ENCODE assay signal across 24 cellular contexts in genomic region chr5:144864113-144864512, GRCh38.
DNase-seq lines count a peak whose midpoint lies in the region; ATAC-seq and TF ChIP-seq lines count a peak whose summit lies in the region.
"Had no signal": no experiment of that assay in that cellular context is flagged by ENCODE, and none has a peak within 500 bp of the region (broad histone marks: within the 10 kb centered on the region; RNA-seq: fewer than 3 reads in every experiment).

No MANE protein-coding gene starts in this region.

- H3K36me3 ChIP-seq in SK-N-SH (replicated peaks in 1 of 2; ENCODE audit: control insufficient read depth in 1 of 2, insufficient read depth in 2 of 2, low read length in 1 of 2): no peaks in the 10 kb centered on the region
- H3K36me3 ChIP-seq: colonic mucosa, neutrophil, suprapubic skin, uterus had no signal

- H3K27me3 Mint-ChIP-seq in stimulated activated naive CD8-positive, alpha-beta T cell treated with anti-CD3 and anti-CD28 coated beads, Interleukin-15, amount 100 ng/mL, for 72 hours: no peaks in the 10 kb centered on the region
- H3K27me3 Mint-ChIP-seq: activated T-helper 17 cell treated with anti-CD3 and anti-CD28 coated beads, Interleukin-2, amount 50 U/mL, for 72 hours; brain; CD4-positive, CD25-positive, alpha-beta regulatory T cell had no signal

- CTCF ChIA-PET in SK-N-SH (lab: Yijun Ruan, JAX): interaction anchor here (0.8 to 1.1 kb wide), 2 partner anchors 9 to 10 kb away, joined by 3 read pairs; no protein-coding TSS in a partner anchor

- H3K9me3 ChIP-seq in SK-N-SH: no peaks in the 10 kb centered on the region
- H3K9me3 ChIP-seq: colonic mucosa, neutrophil, suprapubic skin, uterus had no signal

- no peak overlapping the region for H3K27ac ChIP-seq in SK-N-SH (ENCODE audit: low read depth in 2 of 2, low read length in 1 of 2)
- H3K27ac ChIP-seq: colonic mucosa, GM23248, neutrophil, suprapubic skin, uterus had no signal

- no peak for TF ChIP-seq CTCF in SK-N-SH (IDR thresholded peaks at IDR 0.05)

- ATAC-seq in SK-N-SH treated with all-trans-retinoic acid at 6 μM for 48 hours (no peak), GM18868 (IDR thresholded peaks at IDR 0.05; ENCODE audit: unreplicated experiment) (no peak)
- ATAC-seq in stimulated activated naive CD8-positive, alpha-beta T cell treated with anti-CD3 and anti-CD28 coated beads, Interleukin-15, amount 100 ng/mL, for 72 hours: no peak
- ATAC-seq: activated T-helper 17 cell treated with anti-CD3 and anti-CD28 coated beads, Interleukin-2, amount 50 U/mL, for 72 hours; Panc1 had no signal

- peaks cover 4 to 8% of the 10 kb centered on the region in 2 donors for H3K9me3 Mint-ChIP-seq in stimulated activated naive CD8-positive, alpha-beta T cell treated with anti-CD3 and anti-CD28 coated beads, Interleukin-15, amount 100 ng/mL, for 72 hours
- H3K9me3 Mint-ChIP-seq: brain, endodermal cell had no signal

- H3F3A ChIP-seq in SK-N-SH (replicated peaks; ENCODE audit: insufficient read depth): no peaks in the 10 kb centered on the region

- H2AFZ ChIP-seq in SK-N-SH (ENCODE audit: low read depth): no peak overlapping the region
- H2AFZ ChIP-seq: GM23248 had no signal

- no peaks in the 10 kb centered on the region for H3K27me3 ChIP-seq in SK-N-SH (ENCODE audit: insufficient read depth)
- H3K27me3 ChIP-seq: colonic mucosa, neutrophil, suprapubic skin, uterus had no signal

- no peak for TF ChIP-seq EP300 in SK-N-SH (IDR thresholded peaks at IDR 0.05; ENCODE audit: borderline replicate concordance in 1 of 2, low read depth in 1 of 2, low read length in 1 of 2)

- POLR2A ChIA-PET in SK-N-SH (lab: Yijun Ruan, JAX): no interaction called here

- H3K4me1 ChIP-seq in SK-N-SH (ENCODE audit: control insufficient read depth in 1 of 2, insufficient read depth in 2 of 2, low read depth in 1 of 2, low read length in 1 of 2): no peaks in the 10 kb centered on the region
- H3K4me1 ChIP-seq: colonic mucosa, suprapubic skin, uterus had no signal

- no peaks in the 10 kb centered on the region for H3K4me1 Mint-ChIP-seq in stimulated activated naive CD8-positive, alpha-beta T cell treated with anti-CD3 and anti-CD28 coated beads, Interleukin-15, amount 100 ng/mL, for 72 hours
- H3K4me1 Mint-ChIP-seq: activated T-helper 17 cell treated with anti-CD3 and anti-CD28 coated beads, Interleukin-2, amount 50 U/mL, for 72 hours; brain; CD4-positive, CD25-positive, alpha-beta regulatory T cell had no signal

- H4K20me1 ChIP-seq in SK-N-SH (ENCODE audit: insufficient read depth): no peaks in the 10 kb centered on the region

- no peak for TF ChIP-seq RAD21 in SK-N-SH (IDR thresholded peaks at IDR 0.05; ENCODE audit: low read length)

- H3K4me3 ChIP-seq in SK-N-SH (ENCODE audit: low read depth in 2 of 2, low read length in 1 of 2): no peak overlapping the region
- H3K4me3 ChIP-seq: colonic mucosa, GM23248, suprapubic skin, uterus had no signal

- H3K4me3 Mint-ChIP-seq in stimulated activated naive CD8-positive, alpha-beta T cell treated with anti-CD3 and anti-CD28 coated beads, Interleukin-15, amount 100 ng/mL, for 72 hours: no peak overlapping the region
- H3K4me3 Mint-ChIP-seq: activated T-helper 17 cell treated with anti-CD3 and anti-CD28 coated beads, Interleukin-2, amount 50 U/mL, for 72 hours; brain; CD4-positive, CD25-positive, alpha-beta regulatory T cell; endodermal cell had no signal

- H3K9ac ChIP-seq in SK-N-SH: no peak overlapping the region
- H3K9ac ChIP-seq: GM23248 had no signal

- no peak overlapping the region for H3K4me2 ChIP-seq in SK-N-SH

- DNase-seq in SK-N-SH: no peak
- DNase-seq in NCI-H1105 treated with DMSO at 0.1 percent for 48 hours (lab: John Stamatoyannopoulos, UW): peak; percentile 60
- peak; percentile 76 for DNase-seq in SK-N-DZ (ENCODE audit: low spot score)
- no peak for DNase-seq in pons (ENCODE audit: low spot score)
- DNase-seq in stimulated activated naive CD8-positive, alpha-beta T cell treated with anti-CD3 and anti-CD28 coated beads, Interleukin-15, amount 100 ng/mL, for 72 hours: no peak
- no peak for DNase-seq in SIG-M5 treated with dmso at 0.1 percent for 504 hours (lab: John Stamatoyannopoulos, UW; ENCODE audit: unreplicated experiment)
- DNase-seq: ACHN; CD4-positive, CD25-positive, alpha-beta regulatory T cell; colonic mucosa; endodermal cell; GM23248; NCI-H1694; NCI-H526 treated with DMSO at 0.1 percent for 48 hours; stimulated activated CD4-positive, alpha-beta T cell treated with anti-CD3 and anti-CD28 coated beads, Interleukin-12 subunit alpha, Interleukin-12 subunit beta, amount 100 ng/mL, for 4 hours; stimulated activated CD8-positive, alpha-beta memory T cell treated with anti-CD3 and anti-CD28 coated beads, Interleukin-4, amount 100 ng/mL, for 48 hours; T1000; uterus had no signal

- no peaks in the 10 kb centered on the region for H3K79me2 ChIP-seq in SK-N-SH (ENCODE audit: insufficient read depth)

- H3K9me2 ChIP-seq in SK-N-SH: no peaks in the 10 kb centered on the region

- H3K27ac Mint-ChIP-seq in stimulated activated naive CD8-positive, alpha-beta T cell treated with anti-CD3 and anti-CD28 coated beads, Interleukin-15, amount 100 ng/mL, for 72 hours: no peak overlapping the region
- H3K27ac Mint-ChIP-seq: activated T-helper 17 cell treated with anti-CD3 and anti-CD28 coated beads, Interleukin-2, amount 50 U/mL, for 72 hours; brain; CD4-positive, CD25-positive, alpha-beta regulatory T cell; endodermal cell had no signal

TF ChIP-seq in SK-N-SH treated with all-trans-retinoic acid at 6 μM for 48 hours, 23 proteins besides CTCF, POLR2A, EP300 and RAD21:
- TF ChIP-seq GLIS3 (CRISPR knock-in tag; IDR thresholded peaks at IDR 0.05) (no peak), ZFP3 (CRISPR knock-in tag; IDR thresholded peaks at IDR 0.05) (no peak), TCF4 (CRISPR knock-in tag; IDR thresholded peaks at IDR 0.05; ENCODE audit: borderline replicate concordance) (no peak), ZFP30 (CRISPR knock-in tag; IDR thresholded peaks at IDR 0.05) (no peak), SNAI2 (CRISPR knock-in tag; IDR thresholded peaks at IDR 0.05) (0 out of 2 replicates have a peak, but pooled peaks have one; percentile 29), ISL1 (CRISPR knock-in tag; IDR thresholded peaks at IDR 0.05) (peak; percentile 38; the same call in 1 of the 2 replicates)

TF ChIP-seq in SK-N-SH, 30 proteins besides CTCF, POLR2A, EP300 and RAD21:
- no peak for TF ChIP-seq SMC3 (IDR thresholded peaks at IDR 0.05; ENCODE audit: low read depth, low read length)
- TF ChIP-seq ELF1 (IDR thresholded peaks at IDR 0.05): no peak
- TF ChIP-seq POLR2AphosphoS5 (IDR thresholded peaks at IDR 0.05; ENCODE audit: low read depth, low read length): no peak
- no peak for TF ChIP-seq SIN3A (IDR thresholded peaks at IDR 0.05; ENCODE audit: borderline replicate concordance, low read depth, low read length)
- TF ChIP-seq TEAD4 (IDR thresholded peaks at IDR 0.05; ENCODE audit: borderline replicate concordance, insufficient read depth): no peak
- TF ChIP-seq MXI1 (IDR thresholded peaks at IDR 0.05; ENCODE audit: low read depth, low read length): no peak
- TF ChIP-seq RCOR1 (IDR thresholded peaks at IDR 0.05; ENCODE audit: low read length): no peak
- no peak for TF ChIP-seq RFX5 (IDR thresholded peaks at IDR 0.05; ENCODE audit: low read length)
- no peak for TF ChIP-seq GABPA (IDR thresholded peaks at IDR 0.05; ENCODE audit: low read depth)
- TF ChIP-seq YY1 (IDR thresholded peaks at IDR 0.05; ENCODE audit: low read depth): no peak
- TF ChIP-seq FOXM1 (IDR thresholded peaks at IDR 0.05; ENCODE audit: low read depth): no peak
- TF ChIP-seq MEF2A (IDR thresholded peaks at IDR 0.05; ENCODE audit: borderline replicate concordance, low read depth): no peak
- no peak for TF ChIP-seq CHD2 (IDR thresholded peaks at IDR 0.05; ENCODE audit: low read length, partially characterized antibody)
- TF ChIP-seq USF1 (IDR thresholded peaks at IDR 0.05; ENCODE audit: borderline replicate concordance, low read depth): no peak
- no peak for TF ChIP-seq ZBTB33 (IDR thresholded peaks at IDR 0.05; ENCODE audit: borderline replicate concordance, low read depth)
TF ChIP-seq in SK-N-SH: peak in this region for 0.

Comparison
In these comparisons a context has a peak if more than half of its experiments do, and no peak if none do; other contexts are left out.
1. DNase-seq: peak in NCI-H1105 treated with DMSO at 0.1 percent for 48 hours (single experiment) and SK-N-DZ (single experiment); none in SK-N-SH (single experiment), pons (single experiment), stimulated activated naive CD8-positive, alpha-beta T cell treated with anti-CD3 and anti-CD28 coated beads, Interleukin-15, amount 100 ng/mL, for 72 hours (0 of 2) and SIG-M5 treated with dmso at 0.1 percent for 504 hours (single experiment).